Comparison of ENCODE assay signal across 1 cellular context in genomic region chr4:37279894-37280592, GRCh38.
TF ChIP-seq lines count a peak whose summit lies in the region.

No MANE protein-coding gene starts in this region.

TF ChIP-seq in GM23338, 12 proteins besides CTCF, POLR2A, EP300 and RAD21 (continued from another document):
- TF ChIP-seq ZNF462 (CRISPR knock-in tag; IDR thresholded peaks at IDR 0.05) (no peak), CREB1 (CRISPR knock-in tag; IDR thresholded peaks at IDR 0.05; ENCODE audit: low read depth) (no peak), POLR2AphosphoS5 (IDR thresholded peaks at IDR 0.05; ENCODE audit: low read depth) (no peak), EZH2 (IDR thresholded peaks at IDR 0.05; ENCODE audit: low read depth, unreplicated experiment) (no peak), STAT1 (IDR thresholded peaks at IDR 0.05; ENCODE audit: unreplicated experiment) (no peak), ETS1 (IDR thresholded peaks at IDR 0.05) (no peak), ZNF331 (CRISPR knock-in tag; IDR thresholded peaks at IDR 0.05; ENCODE audit: low read depth) (no peak)
